ENCODE assay signal across 17 cellular contexts in the genomic region with DNA sequence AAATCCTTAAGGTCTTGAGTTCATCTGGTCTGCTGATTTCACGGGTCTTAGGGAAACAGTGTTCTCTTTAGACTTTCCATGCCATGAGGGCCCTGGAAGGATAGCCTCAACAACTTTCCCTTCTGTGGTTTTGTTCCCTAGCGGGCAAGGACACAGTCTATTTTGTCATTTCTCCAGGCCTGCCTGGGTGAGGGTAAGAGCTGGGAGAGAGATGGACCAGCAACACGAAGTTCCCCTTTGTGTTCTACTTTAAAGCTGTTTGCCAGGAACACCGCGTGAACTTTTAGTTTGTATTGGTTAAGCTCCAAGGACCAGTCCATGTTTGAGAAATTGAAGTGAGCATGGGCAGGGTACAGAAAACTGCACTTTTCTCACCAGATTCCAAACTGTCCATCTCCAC. TPM values are rescaled to one million over a fixed set of nuclear protein-coding genes. Genes with fewer than 3 reads are reported as not detected.
DNase-seq lines count a peak whose midpoint lies in the region; ATAC-seq and TF ChIP-seq lines count a peak whose summit lies in the region.
"Had no signal": no experiment of that assay in that cellular context is flagged by ENCODE, and none has a peak within 500 bp of the region (broad histone marks: within the 10 kb centered on the region; RNA-seq: fewer than 3 reads in every experiment).

No MANE protein-coding gene starts in this region.

- CTCF ChIA-PET in mammary epithelial cell (lab: Charles Lee; ENCODE audit: low non-redundant PET), result no interaction called here

- H3K36me3 ChIP-seq in mammary epithelial cell (ENCODE audit: insufficient read depth, low read length), result no peaks in the 10 kb centered on the region
- H3K36me3 ChIP-seq in left lung, result peaks cover 0 to 27% of the 10 kb centered on the region in 2 donors
- no peaks in the 10 kb centered on the region for H3K36me3 ChIP-seq in testis (ENCODE audit: low read depth, missing control alignments)
- no peaks in the 10 kb centered on the region for H3K36me3 ChIP-seq in adrenal gland (replicated peaks in 1 of 2)
- H3K36me3 ChIP-seq: neural progenitor cell had no signal

- no peak overlapping the region for H2AFZ ChIP-seq in mammary epithelial cell (ENCODE audit: low read depth, low read length)
- H2AFZ ChIP-seq: neural progenitor cell had no signal

- no peak overlapping the region for H3K9ac ChIP-seq in mammary epithelial cell (ENCODE audit: insufficient read depth, low read length)
- H3K9ac ChIP-seq: neural progenitor cell had no signal

- no peak for TF ChIP-seq CTCF in mammary epithelial cell (conservative IDR thresholded peaks at IDR 0.05 in 1 of 2, IDR thresholded peaks at IDR 0.05 in 1 of 2; ENCODE audit: extremely low read depth in 1 of 2, insufficient read depth in 1 of 2, low read depth in 1 of 2, low read length in 2 of 2)
- no peak for TF ChIP-seq CTCF in left lung (IDR thresholded peaks at IDR 0.05)
- no peak for TF ChIP-seq CTCF in testis (IDR thresholded peaks at IDR 0.05)
- no peak for TF ChIP-seq CTCF in adrenal gland (IDR thresholded peaks at IDR 0.05)

- TF ChIP-seq POLR2A in testis (IDR thresholded peaks at IDR 0.05) (no peak), adrenal gland (IDR thresholded peaks at IDR 0.05) (no peak)

- H3K9me3 ChIP-seq in mammary epithelial cell (replicated peaks; ENCODE audit: insufficient read depth, low read length) (no peaks in the 10 kb centered on the region), left lung (no peaks in the 10 kb centered on the region), testis (no peaks in the 10 kb centered on the region), adrenal gland (replicated peaks in 1 of 3) (no peaks in the 10 kb centered on the region)
- H3K9me3 ChIP-seq: Caco-2, mucosa of descending colon had no signal

- 95% methylated on average over 5 of the region's 5 CpGs for whole genome bisulfite sequencing in mammary epithelial cell (ENCODE audit: low coverage, missing lambda C conversion rate)
- WGBS in testis, 2 donors, result 50 to 64% methylated on average over 5 of the region's 5 CpGs
- 52 to 67% (median 61%) methylated on average over 5 of the region's 5 CpGs for WGBS in adrenal gland, 4 donors

- H3K27me3 ChIP-seq in mammary epithelial cell (ENCODE audit: insufficient read depth, low read length), result no peaks in the 10 kb centered on the region
- H3K27me3 ChIP-seq in left lung, result no peaks in the 10 kb centered on the region
- H3K27me3 ChIP-seq in testis, result no peaks in the 10 kb centered on the region
- H3K27me3 ChIP-seq in adrenal gland, result no peaks in the 10 kb centered on the region
- H3K27me3 ChIP-seq: neural progenitor cell had no signal

- no peaks in the 10 kb centered on the region for H3K79me2 ChIP-seq in mammary epithelial cell (ENCODE audit: insufficient read depth, low read length)

- H3K27ac ChIP-seq in mammary epithelial cell (ENCODE audit: insufficient read depth, low read depth, low read length), result no peak overlapping the region
- no peak overlapping the region for H3K27ac ChIP-seq in left lung
- H3K27ac ChIP-seq in testis, result no peak overlapping the region
- H3K27ac ChIP-seq in adrenal gland, result no peak overlapping the region
- H3K27ac ChIP-seq: neural progenitor cell had no signal

- H4K20me1 ChIP-seq in mammary epithelial cell (ENCODE audit: insufficient read depth, low read length), result no peaks in the 10 kb centered on the region

- BruUV-seq in mammary epithelial cell (replicated peaks; lab: Mats Ljungman, UMichigan), result no TSS peak

- DNase-seq in RPMI7951 (ENCODE audit: low read depth), result peak; percentile 45
- no peak for DNase-seq in mammary epithelial cell
- DNase-seq in left lung, result no peak
- DNase-seq in testis, result peak; percentile 36
- DNase-seq in cerebellar nuclear complex (lab: John Stamatoyannopoulos, UW), result no peak
- no peak for DNase-seq in adrenal gland
- DNase-seq: activated CD4-positive, CD25-positive, alpha-beta regulatory T cell treated with anti-CD3 and anti-CD28 coated beads, Interleukin-2, amount 50 U/mL, for 72 hours; Caco-2; H9; kidney glomerular epithelial cell; mucosa of descending colon; NCI-H1930; NCI-H446 treated with DMSO at 0.1 percent for 48 hours; stimulated activated naive B cell treated with anti-CD40 and anti-IgM and Interleukin-4, amounts not matched to agents 10 μg/mL and 1 μg/mL and 100 μg/mL, for 72 hours had no signal

- peak; percentile 30 for ATAC-seq in left lung
- no peak for ATAC-seq in GM19467 (IDR thresholded peaks at IDR 0.05; ENCODE audit: unreplicated experiment)
- ATAC-seq: mucosa of descending colon; stimulated activated naive B cell treated with anti-CD40 and anti-IgM and Interleukin-4, amounts not matched to agents 10 μg/mL and 1 μg/mL and 100 μg/mL, for 72 hours had no signal

- intact Hi-C loops in mammary epithelial cell (cut with micrococcal nuclease), result no loop called here
- intact Hi-C loops in left lung (cut with DNase I), result no loop called here
- intact Hi-C loops in testis (cut with DNase I; ENCODE audit: low total_unique reads), result no loop called here
- intact Hi-C loops in adrenal gland (cut with DNase I), result no loop called here

- in situ Hi-C loops in mammary epithelial cell (cut with MboI; ENCODE audit: low sequenced_read_pairs in 2 of 2), result no loop called here

- H3K4me2 ChIP-seq in mammary epithelial cell (ENCODE audit: insufficient read depth, low read depth, low read length), result peak overlapping the region; percentile 19
- H3K4me2 ChIP-seq: neural progenitor cell had no signal

- dilution Hi-C loops in mammary epithelial cell (cut with HindIII; ENCODE audit: low sequenced_read_pairs), result no loop called here

- H3K4me3 ChIP-seq in mammary epithelial cell (replicated peaks in 1 of 3; ENCODE audit: insufficient read depth in 1 of 3, low read depth in 2 of 3, low read length in 3 of 3) (no peak overlapping the region), left lung (no peak overlapping the region), testis (no peak overlapping the region), adrenal gland (no peak overlapping the region)
- H3K4me3 ChIP-seq: mucosa of descending colon, neural progenitor cell had no signal

- peaks cover 57% of the 10 kb centered on the region for H3K4me1 ChIP-seq in mammary epithelial cell (ENCODE audit: insufficient read depth, low read length)
- H3K4me1 ChIP-seq in left lung, result peaks cover 10 to 36% of the 10 kb centered on the region in 2 donors
- no peaks in the 10 kb centered on the region for H3K4me1 ChIP-seq in testis
- peaks cover 0 to 15% of the 10 kb centered on the region in 2 donors for H3K4me1 ChIP-seq in adrenal gland (replicated peaks in 1 of 2)

RNA-seq across cellular contexts. Expression of gene ST3GAL6, which starts 20.9 kb away (rescaled TPM):
- total RNA-seq in RPMI7951 (2014; rRNA removed; shearing (Covaris generic)), result 8.6 and 10.5 TPM in 2 replicates
- total RNA-seq in mammary epithelial cell (1 to 10 TPM; 5.8 to 7.0 TPM), left lung (10 to 100 TPM; 10.9 to 30.8 TPM), testis (10 to 100 TPM in 1 of 2 donors, 1 to 10 TPM in 1; 3.7 to 23.4 TPM), adrenal gland (10 to 100 TPM in 7 of 8 donors, 1 to 10 TPM in 1; 6.0 to 48.0 (median 20.1) TPM)
- polyA plus RNA-seq in mammary epithelial cell (3.6 TPM), testis (ENCODE audit: insufficient read depth, low read depth, low replicate concordance) (2.1 TPM), adrenal gland (10 to 100 TPM; 15.2 to 24.9 (median 18.1) TPM)
- polyA minus RNA-seq in mammary epithelial cell, result not detected
- polyA plus RNA-seq: IgD-negative memory B cell had no signal

Comparison
In these comparisons a context has a peak if more than half of its experiments do, and no peak if none do; other contexts are left out.
1. DNase-seq: peak in RPMI7951 (single experiment) and testis (single experiment); none in mammary epithelial cell (single experiment), left lung (0 of 2), cerebellar nuclear complex (0 of 2) and adrenal gland (0 of 7).